In the genomic region with DNA sequence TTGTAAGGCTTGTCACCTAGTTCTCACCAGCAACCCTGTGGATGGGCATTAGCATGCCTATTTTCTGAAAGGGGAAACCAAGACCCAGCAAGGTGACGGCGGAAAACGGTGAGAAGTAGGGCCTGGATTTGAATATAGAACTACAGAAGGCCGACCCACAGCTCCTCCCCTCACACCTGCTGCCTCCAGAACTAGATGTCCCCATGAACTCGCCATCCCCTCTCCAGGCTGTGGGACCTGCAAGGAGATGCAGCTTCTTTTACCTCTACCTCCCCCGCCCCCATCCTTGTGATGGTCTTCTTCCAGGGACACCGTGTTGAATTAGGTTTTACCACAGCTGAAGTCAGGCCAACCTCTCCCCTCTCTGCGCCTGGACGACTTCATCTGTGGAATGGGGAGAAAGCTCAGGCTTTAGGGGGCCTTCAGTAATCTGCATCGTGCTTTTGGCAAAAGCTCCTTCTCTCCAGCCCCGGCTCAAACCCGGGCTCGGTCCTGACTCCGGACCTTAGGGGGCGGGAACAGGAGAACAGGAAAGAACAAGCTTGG, we compare ENCODE assay signal across 24 cellular contexts. TPM values are rescaled to one million over a fixed set of nuclear protein-coding genes. Genes with fewer than 3 reads are reported as not detected.
A peak's percentile ranks its signal among the peaks of the same experiment; 100 is the strongest.
DNase-seq lines count a peak whose midpoint lies in the region; ATAC-seq and TF ChIP-seq lines count a peak whose summit lies in the region.
"Had no signal": no experiment of that assay in that cellular context is flagged by ENCODE, and none has a peak within 500 bp of the region (broad histone marks: within the 10 kb centered on the region; RNA-seq: fewer than 3 reads in every experiment).

No MANE protein-coding gene starts in this region.

- H4K8ac ChIP-seq in mesendoderm (ENCODE audit: low read depth, low read length) = no peak overlapping the region

- TF ChIP-seq CTCF in MCF 10A (IDR thresholded peaks at IDR 0.05; ENCODE audit: unreplicated experiment) = no peak
- no peak for TF ChIP-seq CTCF in breast epithelium (IDR thresholded peaks at IDR 0.05)
- no peak for TF ChIP-seq CTCF in brain (conservative IDR thresholded peaks at IDR 0.05)

- H3K9me3 Mint-ChIP-seq in MCF 10A (ENCODE audit: unreplicated experiment) (no peaks in the 10 kb centered on the region), brain (peaks cover 0 to 2% (median 0%) of the 10 kb centered on the region in 5 experiments)
- H3K9me3 Mint-ChIP-seq: stimulated activated naive CD8-positive, alpha-beta T cell treated with anti-CD3 and anti-CD28 coated beads, Interleukin-15, amount 100 ng/mL, for 72 hours had no signal

- H3K79me2 ChIP-seq in mesendoderm (ENCODE audit: control insufficient read depth, insufficient read depth, low read length) = peaks cover 7% of the 10 kb centered on the region

- H3K9ac ChIP-seq in mesendoderm (ENCODE audit: low read length) = peak overlapping the region; percentile 37
- H3K9ac ChIP-seq in subcutaneous abdominal adipose tissue (ENCODE audit: low read length in 5 of 5) = no peak overlapping the region

- H3K27me3 Mint-ChIP-seq in MCF 10A (ENCODE audit: insufficient read depth, unreplicated experiment) (peaks cover 57% of the 10 kb centered on the region), brain (peaks cover 97% of the 10 kb centered on the region)

- no peak overlapping the region for H3K27ac Mint-ChIP-seq in MCF 10A (ENCODE audit: low read depth, unreplicated experiment)
- peak overlapping the region in 1 of 5 experiments; percentile 52 for H3K27ac Mint-ChIP-seq in brain
- H3K27ac Mint-ChIP-seq: activated naive CD4-positive, alpha-beta T cell treated with anti-CD3 and anti-CD28 coated beads, Interleukin-2, amount 10 ng/mL, durations not matched to agents 7 days and 5 days; stimulated activated naive CD8-positive, alpha-beta T cell treated with anti-CD3 and anti-CD28 coated beads, Interleukin-15, amount 100 ng/mL, for 72 hours had no signal

- no CpG with 5 or more reads among the region's 15 CpGs for WGBS in mesendoderm (ENCODE audit: extremely low coverage, insufficient coverage, low lambda C conversion rate)

- H3K4ac ChIP-seq in mesendoderm (ENCODE audit: low read depth, low read length) = peak overlapping the region; percentile 97

- no peaks in the 10 kb centered on the region for H3K9me3 ChIP-seq in breast epithelium
- no peaks in the 10 kb centered on the region for H3K9me3 ChIP-seq in subcutaneous abdominal adipose tissue (ENCODE audit: control insufficient read depth in 5 of 5, low read length in 5 of 5)
- H3K9me3 ChIP-seq: ascending aorta, BE2C, upper lobe of left lung had no signal

- TF ChIP-seq POLR2A in breast epithelium (IDR thresholded peaks at IDR 0.05) = no peak

- DNase-seq in MCF 10A (ENCODE audit: unreplicated experiment) (no peak), breast epithelium (ENCODE audit: low spot score in 2 of 2) (no peak), mesendoderm (peak; percentile 87), anterior cingulate cortex (lab: John Stamatoyannopoulos, UW) (no peak), posterior cingulate gyrus (no peak)
- DNase-seq: activated CD4-positive, alpha-beta T cell treated with anti-CD3 and anti-CD28 coated beads for 1 hour; activated naive CD4-positive, alpha-beta T cell treated with anti-CD3 and anti-CD28 coated beads, Interleukin-2, amount 10 ng/mL, durations not matched to agents 7 days and 5 days; activated T-cell treated with anti-CD3 and anti-CD28 coated beads, Interleukin-2, amount 50 U/mL, for 48 hours; EL; HCEC 1CT; head of caudate nucleus; NCI-H1436; NCI-H2171 treated with DMSO at 0.1 percent for 48 hours; stimulated activated CD4-positive, alpha-beta T cell treated with anti-CD3 and anti-CD28 coated beads, Interleukin-4, amount 100 ng/mL, for 1 hour; stimulated activated naive CD8-positive, alpha-beta T cell treated with anti-CD3 and anti-CD28 coated beads, Interleukin-15, amount 100 ng/mL, for 72 hours had no signal

- H3K27ac ChIP-seq in breast epithelium (no peak overlapping the region), mesendoderm (ENCODE audit: low read depth, low read length) (peak overlapping the region; percentile 68), subcutaneous abdominal adipose tissue (ENCODE audit: low read depth, low read length) (no peak overlapping the region)
- H3K27ac ChIP-seq: ascending aorta, upper lobe of left lung had no signal

- H3K4me3 ChIP-seq in breast epithelium (no peak overlapping the region), mesendoderm (ENCODE audit: low read length) (no peak overlapping the region), subcutaneous abdominal adipose tissue (ENCODE audit: low read depth in 1 of 5, low read length in 5 of 5) (peak overlapping the region in 4 of 5 donors; percentile 12 to 38 (median 22))
- H3K4me3 ChIP-seq: upper lobe of left lung had no signal

- H2BK5ac ChIP-seq in mesendoderm (ENCODE audit: low read length) = peak overlapping the region; percentile 72

- H3K18ac ChIP-seq in mesendoderm (ENCODE audit: low read length) = peak overlapping the region; percentile 80

- H3K36me3 ChIP-seq in breast epithelium (no peaks in the 10 kb centered on the region), mesendoderm (ENCODE audit: control insufficient read depth, insufficient read depth, low read length) (no peaks in the 10 kb centered on the region), subcutaneous abdominal adipose tissue (ENCODE audit: control insufficient read depth in 5 of 5, insufficient read depth in 5 of 5, low read length in 5 of 5) (no peaks in the 10 kb centered on the region)
- H3K36me3 ChIP-seq: ascending aorta, upper lobe of left lung had no signal

- BruUV-seq in MCF 10A (replicated peaks; lab: Mats Ljungman, UMichigan) = no TSS peak

- H3K4me1 Mint-ChIP-seq in MCF 10A (ENCODE audit: insufficient read depth, unreplicated experiment) (peaks cover 7% of the 10 kb centered on the region), brain (peaks cover 24% of the 10 kb centered on the region)

- H3K36me3 Mint-ChIP-seq in MCF 10A (ENCODE audit: insufficient read depth, unreplicated experiment) (no peaks in the 10 kb centered on the region), brain (no peaks in the 10 kb centered on the region)

- H2BK120ac ChIP-seq in mesendoderm (ENCODE audit: low read depth, low read length) = peak overlapping the region; percentile 68

- H3K4me1 ChIP-seq in breast epithelium = no peaks in the 10 kb centered on the region
- H3K4me1 ChIP-seq in mesendoderm (ENCODE audit: control insufficient read depth, low read depth, low read length) = peaks cover 45% of the 10 kb centered on the region
- H3K4me1 ChIP-seq in subcutaneous abdominal adipose tissue (ENCODE audit: control insufficient read depth in 5 of 5, insufficient read depth in 5 of 5, low read length in 5 of 5) = peaks cover 0 to 27% (median 22%) of the 10 kb centered on the region in 5 donors
- H3K4me1 ChIP-seq: ascending aorta had no signal

- intact Hi-C loops in MCF 10A (cut with micrococcal nuclease) = no loop called here
- intact Hi-C loops in breast epithelium (cut with DNase I; ENCODE audit: low total_unique reads) = no loop called here
- intact Hi-C loops in posterior cingulate gyrus (cut with DNase I) = no loop called here

- no peaks in the 10 kb centered on the region for H3K79me1 ChIP-seq in mesendoderm (ENCODE audit: low read length)

- no peak overlapping the region for H4K5ac ChIP-seq in mesendoderm (ENCODE audit: low read length)

- POLR2A ChIA-PET in MCF 10A (lab: Yijun Ruan, JAX) = no interaction called here

- H3K4me3 Mint-ChIP-seq in MCF 10A (ENCODE audit: unreplicated experiment) (peak overlapping the region; percentile 43), brain (peak overlapping the region; percentile 57 to 77 (median 72))
- H3K4me3 Mint-ChIP-seq: activated naive CD4-positive, alpha-beta T cell treated with anti-CD3 and anti-CD28 coated beads, Interleukin-2, amount 10 ng/mL, durations not matched to agents 7 days and 5 days; stimulated activated naive CD8-positive, alpha-beta T cell treated with anti-CD3 and anti-CD28 coated beads, Interleukin-15, amount 100 ng/mL, for 72 hours had no signal

- H3K56ac ChIP-seq in mesendoderm (ENCODE audit: low read length) = peak overlapping the region; percentile 71

- peaks cover 0 to 52% of the 10 kb centered on the region in 2 donors for H3K27me3 ChIP-seq in breast epithelium
- no peaks in the 10 kb centered on the region for H3K27me3 ChIP-seq in mesendoderm (ENCODE audit: insufficient read depth, low read length, poor library complexity)
- H3K27me3 ChIP-seq in subcutaneous abdominal adipose tissue (ENCODE audit: control insufficient read depth in 5 of 5, insufficient read depth in 4 of 5, low read length in 5 of 5) = peaks cover 40 to 73% (median 55%) of the 10 kb centered on the region in 5 donors

- H3K23ac ChIP-seq in mesendoderm (ENCODE audit: low read length) = no peak overlapping the region

- H3K4me2 ChIP-seq in mesendoderm (ENCODE audit: low read length) = peak overlapping the region; percentile 20

- H2BK15ac ChIP-seq in mesendoderm (replicated peaks; ENCODE audit: low read depth) = no peak overlapping the region

- CTCF ChIA-PET in MCF 10A (lab: Yijun Ruan, JAX) = interaction anchor here (0.6 to 1.8 kb wide), 4 partner anchors 11 to 300 kb away, joined by 3 to 8 read pairs (median 4); no protein-coding TSS in a partner anchor

- ATAC-seq in HG02759 (IDR thresholded peaks at IDR 0.05; ENCODE audit: unreplicated experiment) = no peak
- ATAC-seq: stimulated activated naive CD8-positive, alpha-beta T cell treated with anti-CD3 and anti-CD28 coated beads, Interleukin-15, amount 100 ng/mL, for 72 hours had no signal

- no peak overlapping the region for H2AK5ac ChIP-seq in mesendoderm (ENCODE audit: low read length)

RNA-seq across cellular contexts. Expression of gene MSX2, which starts 4.2 kb away (rescaled TPM):
- 4.8 and 5.6 TPM in 2 replicates for total RNA-seq in MCF 10A (2022)
- total RNA-seq in breast epithelium = 10 to 100 TPM in 2 of 3 donors, 1 to 10 TPM in 1; 1.6 to 12.7 (median 11.5) TPM
- 0.54 TPM for polyA plus RNA-seq in brain (ENCODE audit: insufficient read depth, low read depth, low replicate concordance)
- polyA plus RNA-seq in mesendoderm (2013, experiment 1 of 2) = 27.2 TPM
- 25.1 TPM for polyA plus RNA-seq in mesendoderm (2013, experiment 2 of 2)
- total RNA-seq: activated CD8-positive, alpha-beta memory T cell treated with anti-CD3 and anti-CD28 coated beads for 36 hours; ascending aorta; lung microvascular endothelial cell; M059J had no signal

Comparison
In these comparisons a context has a peak if more than half of its experiments do, and no peak if none do; other contexts are left out.
1. H3K4me3 ChIP-seq: peak in subcutaneous abdominal adipose tissue (4 of 5); none in breast epithelium (0 of 3) and mesendoderm (single experiment).